ENCODE assay signal across 30 cellular contexts in genomic region chr15:58423205-58423604, GRCh38. TPM values are rescaled to one million over a fixed set of nuclear protein-coding genes. Genes with fewer than 3 reads are reported as not detected.
"Had no signal": no experiment of that assay in that cellular context is flagged by ENCODE, and none has a peak within 500 bp of the region (broad histone marks: within the 10 kb centered on the region; RNA-seq: fewer than 3 reads in every experiment).

No MANE protein-coding gene starts in this region.

- H3K27ac ChIP-seq: coronary artery, esophagus muscularis mucosa, heart right ventricle, left ventricle myocardium inferior, ovary, psoas muscle, suprapubic skin, thyroid gland, vagina had no signal

- DNase-seq: dermis blood vessel endothelial cell; effector memory CD4-positive, alpha-beta T cell; foreskin melanocyte; glutamatergic neuron; heart right ventricle; hippocampal formation; left cardiac atrium; left ventricle myocardium inferior; midbrain; natural killer cell; occipital lobe; ovary; posterior cingulate gyrus; psoas muscle; stimulated activated CD4-positive, alpha-beta T cell treated with anti-CD3 and anti-CD28 coated beads, Interleukin-15, amount 100 ng/mL, for 24 hours; stimulated activated CD4-positive, alpha-beta T cell treated with anti-CD3 and anti-CD28 coated beads, Interleukin-2, amount 100 ng/mL, for 48 hours; stimulated activated naive B cell treated with anti-CD40 and anti-IgM and Interleukin-4, amounts not matched to agents 10 μg/mL and 1 μg/mL and 100 μg/mL, for 72 hours; thyroid gland; trophoblast cell had no signal

- H3K9me3 ChIP-seq: esophagus muscularis mucosa, heart right ventricle, left ventricle myocardium inferior, ovary, psoas muscle, suprapubic skin, thyroid gland, vagina had no signal

- H3K4me3 Mint-ChIP-seq: memory B cell; natural killer cell; stimulated activated naive B cell treated with anti-CD40 and anti-IgM and Interleukin-4, amounts not matched to agents 10 μg/mL and 1 μg/mL and 100 μg/mL, for 72 hours; stimulated activated naive CD8-positive, alpha-beta T cell treated with anti-CD3 and anti-CD28 coated beads, Interleukin-15, Interleukin-2, amounts not matched to agents 100 ng/mL and 50 ng/mL, for 24 hours had no signal

- H3K4me1 ChIP-seq: psoas muscle, thyroid gland, vagina had no signal

- H3K36me3 ChIP-seq: esophagus muscularis mucosa, heart right ventricle, left ventricle myocardium inferior, ovary, suprapubic skin, thyroid gland, vagina had no signal

- H3K4me3 ChIP-seq: coronary artery, esophagus muscularis mucosa, heart right ventricle, left ventricle myocardium inferior, lung, ovary, psoas muscle, skin epidermis, suprapubic skin, thyroid gland, vagina had no signal

- H3K9me3 Mint-ChIP-seq: memory B cell; natural killer cell; stimulated activated naive B cell treated with anti-CD40 and anti-IgM and Interleukin-4, amounts not matched to agents 10 μg/mL and 1 μg/mL and 100 μg/mL, for 72 hours; stimulated activated naive CD8-positive, alpha-beta T cell treated with anti-CD3 and anti-CD28 coated beads, Interleukin-15, Interleukin-2, amounts not matched to agents 100 ng/mL and 50 ng/mL, for 24 hours had no signal

- FAIRE-seq: endothelial cell of umbilical vein, islet of Langerhans had no signal

- H3K27ac Mint-ChIP-seq: memory B cell; stimulated activated naive B cell treated with anti-CD40 and anti-IgM and Interleukin-4, amounts not matched to agents 10 μg/mL and 1 μg/mL and 100 μg/mL, for 72 hours; stimulated activated naive CD8-positive, alpha-beta T cell treated with anti-CD3 and anti-CD28 coated beads, Interleukin-15, Interleukin-2, amounts not matched to agents 100 ng/mL and 50 ng/mL, for 24 hours had no signal

- H3K4me1 Mint-ChIP-seq: memory B cell had no signal

- H3K27me3 ChIP-seq: esophagus muscularis mucosa, heart right ventricle, ovary, suprapubic skin, thyroid gland, vagina had no signal

- H3K27me3 Mint-ChIP-seq: stimulated activated naive B cell treated with anti-CD40 and anti-IgM and Interleukin-4, amounts not matched to agents 10 μg/mL and 1 μg/mL and 100 μg/mL, for 72 hours; stimulated activated naive CD8-positive, alpha-beta T cell treated with anti-CD3 and anti-CD28 coated beads, Interleukin-15, Interleukin-2, amounts not matched to agents 100 ng/mL and 50 ng/mL, for 24 hours had no signal

- H3K36me3 Mint-ChIP-seq: memory B cell; natural killer cell; stimulated activated naive B cell treated with anti-CD40 and anti-IgM and Interleukin-4, amounts not matched to agents 10 μg/mL and 1 μg/mL and 100 μg/mL, for 72 hours had no signal

RNA-seq across cellular contexts. Expression of gene LIPC, which starts 8.6 kb away (rescaled TPM):
- total RNA-seq: endothelial cell of umbilical vein, psoas muscle, vagina had no signal
- polyA plus RNA-seq: endothelial cell of umbilical vein, neural cell had no signal
